Comparison of ENCODE assay signal across 14 cellular contexts in the genomic region with DNA sequence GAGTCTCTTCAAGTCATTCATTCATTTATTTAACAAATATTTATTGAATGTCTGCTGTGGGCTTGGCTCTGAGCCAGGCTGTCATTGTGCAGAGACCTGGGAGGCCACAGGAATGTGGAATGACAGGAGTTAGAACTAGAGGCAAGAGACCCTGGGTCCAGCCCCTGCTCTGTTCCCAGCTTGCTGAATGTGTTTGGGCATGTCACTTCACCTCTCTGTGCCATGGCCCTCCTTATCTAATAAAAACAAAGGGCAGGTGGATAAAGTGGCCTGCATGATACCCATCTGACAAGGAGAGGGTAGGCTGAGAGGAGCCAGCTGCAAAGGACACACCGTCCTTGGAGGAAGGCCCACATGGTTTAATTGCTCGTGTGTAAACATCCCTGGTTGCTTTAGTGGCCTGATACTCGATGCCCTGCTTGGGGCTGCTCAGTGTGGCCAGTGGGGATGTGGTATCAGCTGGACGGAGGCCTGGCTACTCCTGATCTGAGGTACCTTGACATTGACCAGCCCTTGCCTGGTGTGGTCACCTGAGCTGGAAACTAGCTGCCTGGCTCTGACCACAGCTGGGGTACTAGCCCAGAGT.
A peak's percentile ranks its signal among the peaks of the same experiment; 100 is the strongest.
DNase-seq lines count a peak whose midpoint lies in the region; ATAC-seq, FAIRE-seq and TF ChIP-seq lines count a peak whose summit lies in the region.
"Had no signal": no experiment of that assay in that cellular context is flagged by ENCODE, and none has a peak within 500 bp of the region (broad histone marks: within the 10 kb centered on the region; RNA-seq: fewer than 3 reads in every experiment).

No MANE protein-coding gene starts in this region.

- H3K4me3 ChIP-seq in HEK293 (ENCODE audit: low read depth, low read length): no peak overlapping the region
- no peak overlapping the region for H3K4me3 ChIP-seq in PC-9
- H3K4me3 ChIP-seq in keratinocyte (ENCODE audit: control insufficient read depth in 2 of 3, extremely low read depth in 1 of 3, insufficient read depth in 2 of 3, low read depth in 1 of 3, low read length in 3 of 3): no peak overlapping the region

- H3K27ac ChIP-seq in 22Rv1 (peak overlapping the region; percentile 40; the same call in 1 of the 2 replicates), HEK293 (ENCODE audit: extremely low read depth, low read depth, low read length) (no peak overlapping the region; the same call in 1 of the 2 replicates), PC-9 (no peak overlapping the region), keratinocyte (ENCODE audit: control insufficient read depth, insufficient read depth, low read length) (no peak overlapping the region)

- peaks cover 21% of the 10 kb centered on the region for H3F3A ChIP-seq in PC-9 (ENCODE audit: insufficient read depth, low read depth)

- no TSS peak for BruUV-seq in PC-9 (replicated peaks; lab: Mats Ljungman, UMichigan)

- no peak for TF ChIP-seq CTCF in 22Rv1 (IDR thresholded peaks at IDR 0.05)
- TF ChIP-seq CTCF in HEK293 (tag by site-specific recombination; IDR thresholded peaks at IDR 0.05): no peak
- no peak for TF ChIP-seq CTCF in PC-9 (conservative IDR thresholded peaks at IDR 0.05)
- TF ChIP-seq CTCF in keratinocyte (optimal IDR thresholded peaks at IDR 0.05 in 1 of 3, IDR thresholded peaks at IDR 0.05 in 1 of 3, conservative IDR thresholded peaks at IDR 0.05 in 1 of 3; ENCODE audit: extremely low read depth in 1 of 3, insufficient read depth in 2 of 3, low read length in 3 of 3): no peak

- H3K79me2 ChIP-seq in PC-9 (ENCODE audit: low read depth) (no peaks in the 10 kb centered on the region), keratinocyte (ENCODE audit: control insufficient read depth, insufficient read depth, low read length) (no peaks in the 10 kb centered on the region)

- no peak overlapping the region for H3K27ac Mint-ChIP-seq in activated CD8-positive, alpha-beta T cell treated with anti-CD3 and anti-CD28 coated beads, Interleukin-2, amount 10 ng/mL, durations not matched to agents 7 days and 5 days
- H3K27ac Mint-ChIP-seq: activated CD4-positive, alpha-beta T cell treated with anti-CD3 and anti-CD28 coated beads, Interleukin-2, amount 10 ng/mL, durations not matched to agents 7 days and 5 days; naive thymus-derived CD8-positive, alpha-beta T cell had no signal

- peak; percentile 88 to 90 for DNase-seq in PC-9
- no peak for DNase-seq in keratinocyte (ENCODE audit: low read depth, low spot score)
- DNase-seq in globus pallidus (ENCODE audit: low spot score): no peak
- no peak for DNase-seq in hippocampal formation (lab: John Stamatoyannopoulos, UW)
- no peak for DNase-seq in activated CD8-positive, alpha-beta T cell treated with anti-CD3 and anti-CD28 coated beads, Interleukin-2, amount 10 ng/mL, durations not matched to agents 7 days and 5 days
- DNase-seq: activated CD4-positive, alpha-beta T cell treated with anti-CD3 and anti-CD28 coated beads, Interleukin-2, amount 10 ng/mL, durations not matched to agents 7 days and 5 days; activated gamma-delta T cell; naive thymus-derived CD8-positive, alpha-beta T cell; NCI-H82; stimulated activated CD8-positive, alpha-beta memory T cell treated with anti-CD3 and anti-CD28 coated beads, Interleukin-4, amount 100 ng/mL, for 48 hours had no signal

- dilution Hi-C loops in keratinocyte (cut with MboI; ENCODE audit: extremely low pct_ligation_motif_present, low sequenced_read_pairs): no loop called here

- no peak for ATAC-seq in GM21619 (IDR thresholded peaks at IDR 0.05; ENCODE audit: unreplicated experiment)
- ATAC-seq in activated CD8-positive, alpha-beta T cell treated with anti-CD3 and anti-CD28 coated beads, Interleukin-2, amount 10 ng/mL, durations not matched to agents 7 days and 5 days: no peak
- ATAC-seq: esophagus mucosa; naive thymus-derived CD8-positive, alpha-beta T cell had no signal

- H3K4me1 ChIP-seq in HEK293 (ENCODE audit: control insufficient read depth, insufficient read depth, low read length): peaks cover 7% of the 10 kb centered on the region
- H3K4me1 ChIP-seq in PC-9 (replicated peaks; ENCODE audit: insufficient read depth): peaks cover 25% of the 10 kb centered on the region
- H3K4me1 ChIP-seq in keratinocyte (ENCODE audit: control insufficient read depth, extremely low read depth, insufficient read depth, low read length): peaks cover 11% of the 10 kb centered on the region

- H3K9me3 ChIP-seq in HEK293 (ENCODE audit: control insufficient read depth, insufficient read depth, low read depth, low read length) (no peaks in the 10 kb centered on the region), PC-9 (ENCODE audit: insufficient read depth, low read depth) (no peaks in the 10 kb centered on the region; the same call in 1 of the 2 replicates), keratinocyte (ENCODE audit: control insufficient read depth, low read depth, low read length) (no peaks in the 10 kb centered on the region)

- no peaks in the 10 kb centered on the region for H3K9me1 ChIP-seq in keratinocyte (ENCODE audit: control insufficient read depth, extremely low read depth, insufficient read depth, low read length)

- intact Hi-C loops in PC-9 (cut with micrococcal nuclease; ENCODE audit: unreplicated experiment): no loop called here

- CTCF ChIA-PET in HEK293 (lab: Yijun Ruan, JAX): interaction anchor here (0.5 to 1.3 kb wide), 4 partner anchors 9 to 128 kb away, joined by 3 read pairs; no protein-coding TSS in a partner anchor
- CTCF ChIA-PET in PC-9 (lab: Charles Lee): interaction anchor here (0.8 kb wide), 1 partner anchor 61 kb away, joined by 3 read pairs; no protein-coding TSS in a partner anchor
- CTCF ChIA-PET in activated CD8-positive, alpha-beta T cell treated with anti-CD3 and anti-CD28 coated beads, Interleukin-2, amount 10 ng/mL, durations not matched to agents 7 days and 5 days (lab: Charles Lee): no interaction called here

- H3K4me2 ChIP-seq in PC-9: peak overlapping the region; percentile 34
- H3K4me2 ChIP-seq in keratinocyte (ENCODE audit: control insufficient read depth, extremely low read depth, insufficient read depth, low read depth, low read length): no peak overlapping the region

- POLR2A ChIA-PET in HEK293 (lab: Yijun Ruan, JAX) (interaction anchor here (1.2 kb wide), 1 partner anchor 12 kb away, joined by 3 read pairs; no protein-coding TSS in a partner anchor), PC-9 (lab: Charles Lee; ENCODE audit: unreplicated experiment) (interaction anchor here (0.6 to 0.7 kb wide), 3 partner anchors 234 to 1666 kb away, joined by 3 to 6 read pairs (median 6); no protein-coding TSS in a partner anchor)
- POLR2A ChIA-PET in activated CD8-positive, alpha-beta T cell treated with anti-CD3 and anti-CD28 coated beads, Interleukin-2, amount 10 ng/mL, durations not matched to agents 7 days and 5 days (lab: Charles Lee): no interaction called here

- H3K27me3 ChIP-seq in PC-9 (ENCODE audit: insufficient read depth, low read depth): no peaks in the 10 kb centered on the region
- H3K27me3 ChIP-seq in keratinocyte (ENCODE audit: control insufficient read depth, extremely low read depth, insufficient read depth, low read length): peaks cover 7% of the 10 kb centered on the region

- H3K4me1 Mint-ChIP-seq in activated CD8-positive, alpha-beta T cell treated with anti-CD3 and anti-CD28 coated beads, Interleukin-2, amount 10 ng/mL, durations not matched to agents 7 days and 5 days (ENCODE audit: low read depth): no peaks in the 10 kb centered on the region
- H3K4me1 Mint-ChIP-seq: activated CD4-positive, alpha-beta T cell treated with anti-CD3 and anti-CD28 coated beads, Interleukin-2, amount 10 ng/mL, durations not matched to agents 7 days and 5 days; naive thymus-derived CD8-positive, alpha-beta T cell had no signal

- peak; percentile 34 for FAIRE-seq in keratinocyte (lab: Jason Lieb, UNC)

- no peaks in the 10 kb centered on the region for H3K9me2 ChIP-seq in PC-9 (ENCODE audit: insufficient read depth)

- H4K20me1 ChIP-seq in PC-9 (ENCODE audit: insufficient read depth) (peaks cover 12% of the 10 kb centered on the region; the same call in 1 of the 2 replicates), keratinocyte (ENCODE audit: control insufficient read depth, extremely low read depth, insufficient read depth, low read length) (no peaks in the 10 kb centered on the region)

- H3K9ac ChIP-seq in keratinocyte (ENCODE audit: control insufficient read depth, extremely low read depth, insufficient read depth, low read length): no peak overlapping the region

- H3K9me3 Mint-ChIP-seq in activated CD8-positive, alpha-beta T cell treated with anti-CD3 and anti-CD28 coated beads, Interleukin-2, amount 10 ng/mL, durations not matched to agents 7 days and 5 days (ENCODE audit: insufficient read depth): no peaks in the 10 kb centered on the region
- H3K9me3 Mint-ChIP-seq: activated CD4-positive, alpha-beta T cell treated with anti-CD3 and anti-CD28 coated beads, Interleukin-2, amount 10 ng/mL, durations not matched to agents 7 days and 5 days; naive thymus-derived CD8-positive, alpha-beta T cell had no signal

- H2AFZ ChIP-seq in PC-9 (no peak overlapping the region), keratinocyte (ENCODE audit: control insufficient read depth, low read length) (no peak overlapping the region)

- peaks cover 2% of the 10 kb centered on the region for H3K27me3 Mint-ChIP-seq in activated CD8-positive, alpha-beta T cell treated with anti-CD3 and anti-CD28 coated beads, Interleukin-2, amount 10 ng/mL, durations not matched to agents 7 days and 5 days (ENCODE audit: low read depth)
- H3K27me3 Mint-ChIP-seq: activated CD4-positive, alpha-beta T cell treated with anti-CD3 and anti-CD28 coated beads, Interleukin-2, amount 10 ng/mL, durations not matched to agents 7 days and 5 days; naive thymus-derived CD8-positive, alpha-beta T cell had no signal

- H3K36me3 ChIP-seq in HEK293 (ENCODE audit: control insufficient read depth in 2 of 2, insufficient read depth in 1 of 2, low read length in 2 of 2) (no peaks in the 10 kb centered on the region), PC-9 (ENCODE audit: low read depth) (no peaks in the 10 kb centered on the region), keratinocyte (ENCODE audit: control insufficient read depth in 2 of 2, extremely low read depth in 1 of 2, insufficient read depth in 2 of 2, low read length in 2 of 2) (no peaks in the 10 kb centered on the region)

- no peak overlapping the region for H3K4me3 Mint-ChIP-seq in activated CD8-positive, alpha-beta T cell treated with anti-CD3 and anti-CD28 coated beads, Interleukin-2, amount 10 ng/mL, durations not matched to agents 7 days and 5 days
- H3K4me3 Mint-ChIP-seq: activated CD4-positive, alpha-beta T cell treated with anti-CD3 and anti-CD28 coated beads, Interleukin-2, amount 10 ng/mL, durations not matched to agents 7 days and 5 days; naive thymus-derived CD8-positive, alpha-beta T cell had no signal

- no peaks in the 10 kb centered on the region for H3K36me3 Mint-ChIP-seq in activated CD8-positive, alpha-beta T cell treated with anti-CD3 and anti-CD28 coated beads, Interleukin-2, amount 10 ng/mL, durations not matched to agents 7 days and 5 days (ENCODE audit: low read depth)
- H3K36me3 Mint-ChIP-seq: naive thymus-derived CD8-positive, alpha-beta T cell had no signal

TF ChIP-seq in HEK293, 187 proteins besides CTCF, POLR2A, EP300 and RAD21:
- TF ChIP-seq GLIS1 (tag by site-specific recombination; IDR thresholded peaks at IDR 0.05) (peak; percentile 50), ZNF660 (tag by site-specific recombination; IDR thresholded peaks at IDR 0.05) (0 out of 2 replicates have a peak, but pooled peaks have one; percentile 32), ZNF610 (tag by site-specific recombination; IDR thresholded peaks at IDR 0.05; ENCODE audit: borderline replicate concordance) (no peak)

Comparison
In these comparisons a context has a peak if more than half of its experiments do, and no peak if none do; other contexts are left out.
1. DNase-seq: peak in PC-9 (2 of 2); none in keratinocyte (single experiment), globus pallidus (single experiment), hippocampal formation (0 of 2) and activated CD8-positive, alpha-beta T cell treated with anti-CD3 and anti-CD28 coated beads, Interleukin-2, amount 10 ng/mL, durations not matched to agents 7 days and 5 days (single experiment).